ENCODE assay signal across 8 cellular contexts in the genomic region with DNA sequence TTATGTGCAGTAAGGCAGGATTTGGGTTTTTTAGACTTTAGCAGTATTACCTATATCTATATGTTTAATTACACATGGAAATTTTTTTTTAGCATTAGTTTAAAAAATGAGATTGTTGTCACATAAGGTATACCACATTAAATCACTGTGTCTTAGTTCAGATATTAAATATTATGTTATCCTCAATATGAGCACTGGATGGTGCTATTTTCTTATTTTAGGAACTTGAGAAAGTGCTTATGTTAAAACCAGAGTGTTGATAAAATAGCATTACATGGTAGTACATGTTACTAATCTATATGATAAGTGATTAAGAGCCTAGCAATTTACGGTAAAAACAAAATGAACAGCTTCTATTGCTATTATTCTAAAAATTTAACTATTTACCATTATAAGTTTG. TPM values are rescaled to one million over a fixed set of nuclear protein-coding genes. Genes with fewer than 3 reads are reported as not detected.
DNase-seq lines count a peak whose midpoint lies in the region; ATAC-seq and TF ChIP-seq lines count a peak whose summit lies in the region.

No MANE protein-coding gene starts in this region.

- H3K9me3 Mint-ChIP-seq in MCF 10A (ENCODE audit: unreplicated experiment) = peaks cover 4% of the 10 kb centered on the region
- H3K9me3 Mint-ChIP-seq in naive thymus-derived CD4-positive, alpha-beta T cell = peaks cover 0 to 7% (median 0%) of the 10 kb centered on the region in 11 donors
- no peaks in the 10 kb centered on the region for H3K9me3 Mint-ChIP-seq in activated CD8-positive, alpha-beta T cell treated with anti-CD3 and anti-CD28 coated beads for 36 hours

- H3K4me1 Mint-ChIP-seq in MCF 10A (ENCODE audit: insufficient read depth, unreplicated experiment) = peaks cover 5% of the 10 kb centered on the region
- no peaks in the 10 kb centered on the region for H3K4me1 Mint-ChIP-seq in naive thymus-derived CD4-positive, alpha-beta T cell
- H3K4me1 Mint-ChIP-seq in activated CD8-positive, alpha-beta T cell treated with anti-CD3 and anti-CD28 coated beads for 36 hours (ENCODE audit: low read depth) = peaks cover 3% of the 10 kb centered on the region

- intact Hi-C loops in MCF 10A (cut with micrococcal nuclease) = loop anchor here (1.0 to 5.0 kb wide), 5 partner anchors 166 to 702 kb away; no protein-coding TSS in a partner anchor
- intact Hi-C loops in naive thymus-derived CD4-positive, alpha-beta T cell (cut with micrococcal nuclease) = loop anchor here (1.0 to 5.0 kb wide), 10 partner anchors 42 to 702 kb away; no protein-coding TSS in a partner anchor
- intact Hi-C loops in activated CD8-positive, alpha-beta T cell treated with anti-CD3 and anti-CD28 coated beads for 36 hours (cut with micrococcal nuclease) = no loop called here

- CTCF ChIA-PET in MCF 10A (lab: Yijun Ruan, JAX) = interaction anchor here (0.6 to 2.4 kb wide), 13 partner anchors 9 to 701 kb away, joined by 3 to 8 read pairs (median 5); no protein-coding TSS in a partner anchor
- CTCF ChIA-PET in naive thymus-derived CD4-positive, alpha-beta T cell (lab: Charles Lee) = interaction anchor here (0.8 to 4.2 kb wide), 10 partner anchors 10 to 701 kb away, joined by 3 to 24 read pairs (median 7); partner anchors contain the start of gene UMAD1
- CTCF ChIA-PET in activated CD8-positive, alpha-beta T cell treated with anti-CD3 and anti-CD28 coated beads for 36 hours (lab: Charles Lee) = interaction anchor here (0.7 to 2.3 kb wide), 11 partner anchors 9 to 701 kb away, joined by 3 to 12 read pairs (median 3); no protein-coding TSS in a partner anchor

- no peaks in the 10 kb centered on the region for H3K27me3 ChIP-seq in naive thymus-derived CD4-positive, alpha-beta T cell (ENCODE audit: control insufficient read depth in 2 of 2, insufficient read depth in 2 of 2, low read length in 2 of 2)

- POLR2A ChIA-PET in MCF 10A (lab: Yijun Ruan, JAX) = interaction anchor here (0.7 to 1.9 kb wide), 4 partner anchors 10 to 640 kb away, joined by 3 to 6 read pairs (median 3); no protein-coding TSS in a partner anchor
- POLR2A ChIA-PET in naive thymus-derived CD4-positive, alpha-beta T cell (lab: Charles Lee) = no interaction called here
- POLR2A ChIA-PET in activated CD8-positive, alpha-beta T cell treated with anti-CD3 and anti-CD28 coated beads for 36 hours (lab: Charles Lee) = no interaction called here

- H3K36me3 Mint-ChIP-seq in MCF 10A (ENCODE audit: insufficient read depth, unreplicated experiment) = peaks cover 87% of the 10 kb centered on the region
- H3K36me3 Mint-ChIP-seq in naive thymus-derived CD4-positive, alpha-beta T cell = peaks cover 0 to 42% (median 16%) of the 10 kb centered on the region in 5 donors
- peaks cover 38% of the 10 kb centered on the region for H3K36me3 Mint-ChIP-seq in activated CD8-positive, alpha-beta T cell treated with anti-CD3 and anti-CD28 coated beads for 36 hours (ENCODE audit: low read depth)

- BruUV-seq in MCF 10A (replicated peaks; lab: Mats Ljungman, UMichigan) = no TSS peak

- ATAC-seq in naive thymus-derived CD4-positive, alpha-beta T cell = peak; percentile 65
- no peak for ATAC-seq in GM21526 (IDR thresholded peaks at IDR 0.05; ENCODE audit: low FRiP score, unreplicated experiment)
- no peak for ATAC-seq in activated CD8-positive, alpha-beta T cell treated with anti-CD3 and anti-CD28 coated beads for 36 hours

- TF ChIP-seq CTCF in NB4 (IDR thresholded peaks at IDR 0.05; ENCODE audit: low read depth, low read length) = no peak
- peak; percentile 28 for TF ChIP-seq CTCF in MCF 10A (IDR thresholded peaks at IDR 0.05; ENCODE audit: unreplicated experiment)
- no peak for TF ChIP-seq CTCF in activated CD8-positive, alpha-beta T cell treated with anti-CD3 and anti-CD28 coated beads for 36 hours (IDR thresholded peaks at IDR 0.05)

- H3K4me1 ChIP-seq in naive thymus-derived CD4-positive, alpha-beta T cell (ENCODE audit: control insufficient read depth in 2 of 2, insufficient read depth in 2 of 2, low read length in 2 of 2) = peaks cover 0 to 3% of the 10 kb centered on the region in 2 donors

- H3K27ac Mint-ChIP-seq in MCF 10A (ENCODE audit: low read depth, unreplicated experiment) = no peak overlapping the region
- H3K27ac Mint-ChIP-seq in naive thymus-derived CD4-positive, alpha-beta T cell = no peak overlapping the region
- H3K27ac Mint-ChIP-seq in activated CD8-positive, alpha-beta T cell treated with anti-CD3 and anti-CD28 coated beads for 36 hours = no peak overlapping the region

- no peaks in the 10 kb centered on the region for H3K9me3 ChIP-seq in naive thymus-derived CD4-positive, alpha-beta T cell (ENCODE audit: control insufficient read depth in 2 of 3, low read length in 3 of 3)

- no peaks in the 10 kb centered on the region for H3K27me3 Mint-ChIP-seq in MCF 10A (ENCODE audit: insufficient read depth, unreplicated experiment)
- H3K27me3 Mint-ChIP-seq in naive thymus-derived CD4-positive, alpha-beta T cell = no peaks in the 10 kb centered on the region
- H3K27me3 Mint-ChIP-seq in activated CD8-positive, alpha-beta T cell treated with anti-CD3 and anti-CD28 coated beads for 36 hours = no peaks in the 10 kb centered on the region

- H3K4me3 ChIP-seq in NB4 (ENCODE audit: low read depth, low read length) = no peak overlapping the region
- H3K4me3 ChIP-seq in naive thymus-derived CD4-positive, alpha-beta T cell (ENCODE audit: low read length) = no peak overlapping the region

- peak; percentile 69 for DNase-seq in DMS 273 (lab: John Stamatoyannopoulos, UW; ENCODE audit: unreplicated experiment)
- DNase-seq in NB4 (ENCODE audit: low read depth) = peak; percentile 45
- DNase-seq in MCF 10A (ENCODE audit: unreplicated experiment) = peak; percentile 26
- DNase-seq in naive thymus-derived CD4-positive, alpha-beta T cell = peak in 6 of 9 donors; percentile 14 to 45 (median 36)
- DNase-seq in NCI-H82 treated with DMSO at 0.1 percent for 48 hours (lab: John Stamatoyannopoulos, UW; ENCODE audit: unreplicated experiment) = no peak
- no peak for DNase-seq in activated CD4-positive, alpha-beta T cell treated with anti-CD3 and anti-CD28 coated beads, Interleukin-2, amount 50 U/mL, for 1 hour
- DNase-seq in activated CD8-positive, alpha-beta T cell treated with anti-CD3 and anti-CD28 coated beads for 36 hours = no peak

- no peak overlapping the region for H3K4me3 Mint-ChIP-seq in MCF 10A (ENCODE audit: unreplicated experiment)
- no peak overlapping the region for H3K4me3 Mint-ChIP-seq in naive thymus-derived CD4-positive, alpha-beta T cell
- H3K4me3 Mint-ChIP-seq in activated CD8-positive, alpha-beta T cell treated with anti-CD3 and anti-CD28 coated beads for 36 hours = no peak overlapping the region

- no peak for TF ChIP-seq POLR2A in NB4 (IDR thresholded peaks at IDR 0.05; ENCODE audit: extremely low read depth, insufficient read length)

- H3K36me3 ChIP-seq in naive thymus-derived CD4-positive, alpha-beta T cell (ENCODE audit: control insufficient read depth in 2 of 3, insufficient read depth in 3 of 3, low read length in 3 of 3) = peaks cover 0 to 15% (median 0%) of the 10 kb centered on the region in 3 experiments

- H3K27ac ChIP-seq in naive thymus-derived CD4-positive, alpha-beta T cell (ENCODE audit: low read depth, low read length) = no peak overlapping the region

RNA-seq across cellular contexts. Expression of gene MIOS, which starts 28.8 kb away (rescaled TPM):
- total RNA-seq in MCF 10A (2022) = 43.5 and 65.4 TPM in 2 replicates
- total RNA-seq in naive thymus-derived CD4-positive, alpha-beta T cell = 10 to 100 TPM; 24.3 to 31.7 (median 28.7) TPM
- polyA plus RNA-seq in naive thymus-derived CD4-positive, alpha-beta T cell = 10 to 100 TPM; 15.6 to 21.6 TPM
- total RNA-seq in activated CD8-positive, alpha-beta T cell treated with anti-CD3 and anti-CD28 coated beads for 36 hours = 10 to 100 TPM; 63.0 to 67.3 TPM

RNA-seq across cellular contexts. Expression of gene UMAD1, which starts 45.1 kb away (rescaled TPM):
- 7.1 and 11.1 TPM in 2 replicates for total RNA-seq in MCF 10A (2022)
- 10 to 100 TPM; 11.4 to 28.5 (median 14.5) TPM for total RNA-seq in naive thymus-derived CD4-positive, alpha-beta T cell
- 10 to 100 TPM; 26.7 to 28.6 TPM for polyA plus RNA-seq in naive thymus-derived CD4-positive, alpha-beta T cell
- 10 to 100 TPM; 10.1 to 11.1 TPM for total RNA-seq in activated CD8-positive, alpha-beta T cell treated with anti-CD3 and anti-CD28 coated beads for 36 hours

RNA-seq across cellular contexts. Expression of gene COL28A1, which starts 59.8 kb away (rescaled TPM):
- 0.29 and 0.96 TPM in 2 replicates for total RNA-seq in MCF 10A (2022)
- total RNA-seq in naive thymus-derived CD4-positive, alpha-beta T cell = under 1 TPM in 4 of 5 experiments, not detected in 1; 0.24 to 0.49 (median 0.41) TPM
- polyA plus RNA-seq in naive thymus-derived CD4-positive, alpha-beta T cell = under 1 TPM in 1 of 2 donors, not detected in 1; 0.12 TPM
- total RNA-seq in activated CD8-positive, alpha-beta T cell treated with anti-CD3 and anti-CD28 coated beads for 36 hours = not detected

Comparison
In these comparisons a context has a peak if more than half of its experiments do, and no peak if none do; other contexts are left out.
1. DNase-seq: peak in DMS 273 (single experiment), NB4 (single experiment), MCF 10A (single experiment) and naive thymus-derived CD4-positive, alpha-beta T cell (6 of 9); none in NCI-H82 treated with DMSO at 0.1 percent for 48 hours (single experiment), activated CD4-positive, alpha-beta T cell treated with anti-CD3 and anti-CD28 coated beads, Interleukin-2, amount 50 U/mL, for 1 hour (single experiment) and activated CD8-positive, alpha-beta T cell treated with anti-CD3 and anti-CD28 coated beads for 36 hours (single experiment).